25 cellular contexts compared by ENCODE assay signal in the genomic region with DNA sequence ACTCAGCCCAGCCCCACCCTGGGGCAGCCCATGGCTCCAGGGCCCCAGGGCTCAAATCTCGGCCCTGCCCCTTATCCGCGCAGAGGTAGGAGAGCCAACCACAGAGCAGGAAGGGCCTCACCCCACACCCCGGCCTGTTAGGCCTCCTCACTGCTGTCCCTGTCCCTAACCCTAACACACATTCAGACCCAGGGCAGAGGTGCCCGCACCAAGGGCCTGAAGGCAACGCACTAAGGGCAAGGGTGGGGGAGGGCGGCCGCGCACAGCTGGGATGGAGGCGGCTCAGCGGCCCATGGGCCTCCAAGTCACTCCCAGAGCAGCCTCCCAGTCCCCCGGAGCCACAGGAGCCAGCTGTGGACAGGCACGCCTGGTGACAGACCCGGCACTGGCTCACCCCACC. TPM values are rescaled to one million over a fixed set of nuclear protein-coding genes. Genes with fewer than 3 reads are reported as not detected.
DNase-seq lines count a peak whose midpoint lies in the region; ATAC-seq, FAIRE-seq and TF ChIP-seq lines count a peak whose summit lies in the region.
"Had no signal": no experiment of that assay in that cellular context is flagged by ENCODE, and none has a peak within 500 bp of the region (broad histone marks: within the 10 kb centered on the region; RNA-seq: fewer than 3 reads in every experiment).

No MANE protein-coding gene starts in this region.

- no peak overlapping the region for H4K91ac ChIP-seq in IMR-90 (ENCODE audit: insufficient read depth, low read depth, low read length)

- TF ChIP-seq RAD21 in IMR-90 (IDR thresholded peaks at IDR 0.05; ENCODE audit: low read length) = no peak

- FAIRE-seq in urothelium cell line (lab: Jason Lieb, UNC) = peak; percentile 30
- FAIRE-seq: GM12892, HepG2, RCC 7860 had no signal

- 97% methylated on average over 6 of the region's 14 CpGs; no CpG with 5 or more reads in 1 of the 2 experiments for WGBS in IMR-90 (ENCODE audit: extremely low coverage in 2 of 2, insufficient read length in 1 of 2), 2 experiments
- 92% methylated on average over 14 of the region's 14 CpGs for WGBS in ectodermal cell, 2 experiments
- 73 to 76% methylated on average over 3 to 7 of the region's 14 CpGs for WGBS in tibial nerve, 2 donors

- in situ Hi-C loops in IMR-90 (cut with MboI; ENCODE audit: low sequenced_read_pairs) = no loop called here

- CTCF ChIA-PET in IMR-90 (lab: Yijun Ruan, JAX) = no interaction called here

- no peak overlapping the region for H3K9ac ChIP-seq in IMR-90 (ENCODE audit: low read depth, low read length)
- H3K9ac ChIP-seq: BLaER1 had no signal

- H3K27me3 Mint-ChIP-seq in activated T-cell treated with anti-CD3 and anti-CD28 coated beads, Interleukin-2, amount 50 U/mL, for 24 hours = no peaks in the 10 kb centered on the region
- H3K27me3 Mint-ChIP-seq in activated T-cell treated with anti-CD3 and anti-CD28 coated beads, Interleukin-2, amount 50 U/mL, for 4 hours (ENCODE audit: low read depth) = no peaks in the 10 kb centered on the region
- H3K27me3 Mint-ChIP-seq: CD4-positive, alpha-beta memory T cell had no signal

- no peak overlapping the region for H3K4me3 ChIP-seq in IMR-90 (ENCODE audit: insufficient read depth, low read depth, low read length)
- H3K4me3 ChIP-seq in ectodermal cell (ENCODE audit: insufficient read depth, low read depth, low read length) = no peak overlapping the region
- H3K4me3 ChIP-seq in tibial nerve = no peak overlapping the region
- H3K4me3 ChIP-seq: BLaER1, GM23338, SJSA1 had no signal

- H3K9me3 Mint-ChIP-seq in activated T-cell treated with anti-CD3 and anti-CD28 coated beads, Interleukin-2, amount 50 U/mL, for 24 hours = no peaks in the 10 kb centered on the region
- no peaks in the 10 kb centered on the region for H3K9me3 Mint-ChIP-seq in activated T-cell treated with anti-CD3 and anti-CD28 coated beads, Interleukin-2, amount 50 U/mL, for 4 hours
- H3K9me3 Mint-ChIP-seq: GM23338 had no signal

- H3K9me3 ChIP-seq in IMR-90 (ENCODE audit: control insufficient read depth, insufficient read depth, low read length) (no peaks in the 10 kb centered on the region), ectodermal cell (ENCODE audit: control insufficient read depth, low read length) (no peaks in the 10 kb centered on the region), tibial nerve (no peaks in the 10 kb centered on the region)
- H3K9me3 ChIP-seq: BLaER1, SJSA1 had no signal

- H3K27me3 ChIP-seq in IMR-90 (ENCODE audit: control insufficient read depth, insufficient read depth, low read length) (no peaks in the 10 kb centered on the region), ectodermal cell (ENCODE audit: control insufficient read depth, insufficient read depth, low read length, poor library complexity, severe bottlenecking) (no peaks in the 10 kb centered on the region), tibial nerve (no peaks in the 10 kb centered on the region)
- H3K27me3 ChIP-seq: BLaER1, SJSA1 had no signal

- POLR2A ChIA-PET in IMR-90 (lab: Charles Lee; ENCODE audit: unreplicated experiment) = no interaction called here

- no peak overlapping the region for H3K4me3 Mint-ChIP-seq in activated T-cell treated with anti-CD3 and anti-CD28 coated beads, Interleukin-2, amount 50 U/mL, for 24 hours
- H3K4me3 Mint-ChIP-seq in activated T-cell treated with anti-CD3 and anti-CD28 coated beads, Interleukin-2, amount 50 U/mL, for 4 hours = no peak overlapping the region
- H3K4me3 Mint-ChIP-seq: CD4-positive, alpha-beta memory T cell; GM23338 had no signal

- no peaks in the 10 kb centered on the region for H4K20me1 ChIP-seq in IMR-90 (ENCODE audit: insufficient read depth, low read length)

- H3K56ac ChIP-seq in IMR-90 (ENCODE audit: extremely low read depth, insufficient read depth, low read length) = no peak overlapping the region

- no peak overlapping the region for H2BK20ac ChIP-seq in IMR-90 (ENCODE audit: low read depth, low read length)

- peaks cover under 1% of the 10 kb centered on the region; the same call in 1 of the 2 replicates for H3K9me1 ChIP-seq in IMR-90 (ENCODE audit: insufficient read depth, low read length)

- no peak overlapping the region for H4K8ac ChIP-seq in IMR-90 (ENCODE audit: low read depth in 2 of 2, low read length in 2 of 2)

- dilution Hi-C loops in IMR-90 (cut with HindIII; ENCODE audit: low sequenced_read_pairs, unreplicated experiment) = no loop called here

- H3K27ac ChIP-seq in IMR-90 (ENCODE audit: insufficient read depth, low read length) (no peak overlapping the region), ectodermal cell (ENCODE audit: insufficient read depth, low read depth, low read length, poor library complexity, severe bottlenecking) (peak overlapping the region; percentile 16), tibial nerve (peak overlapping the region in 2 of 4 donors; percentile 4 to 94)
- H3K27ac ChIP-seq: 22Rv1, BLaER1, SJSA1 had no signal

- H3K4me2 ChIP-seq in IMR-90 (ENCODE audit: low read depth, low read length) = no peak overlapping the region
- H3K4me2 ChIP-seq: BLaER1, GM23338 had no signal

- H4K5ac ChIP-seq in IMR-90 (ENCODE audit: low read depth, low read length) = no peak overlapping the region

- peaks cover 34% of the 10 kb centered on the region for H3K36me3 Mint-ChIP-seq in activated T-cell treated with anti-CD3 and anti-CD28 coated beads, Interleukin-2, amount 50 U/mL, for 24 hours (ENCODE audit: low read depth)
- H3K36me3 Mint-ChIP-seq in activated T-cell treated with anti-CD3 and anti-CD28 coated beads, Interleukin-2, amount 50 U/mL, for 4 hours (ENCODE audit: insufficient read depth) = no peaks in the 10 kb centered on the region
- H3K36me3 Mint-ChIP-seq: CD4-positive, alpha-beta memory T cell had no signal

- no peak overlapping the region for H2AK9ac ChIP-seq in IMR-90 (replicated peaks; ENCODE audit: low read depth, low read length, poor library complexity)

- no TSS peak for BruUV-seq in IMR-90 (replicated peaks; lab: Mats Ljungman, UMichigan)

- H3K4ac ChIP-seq in IMR-90 (ENCODE audit: low read depth, low read length) = no peak overlapping the region

- no peak overlapping the region for H2BK15ac ChIP-seq in IMR-90 (ENCODE audit: low read depth, low read length)

- no peak overlapping the region for H2AK5ac ChIP-seq in IMR-90 (ENCODE audit: low read depth, low read length)

- peak overlapping the region; percentile 61 for H2AFZ ChIP-seq in IMR-90 (replicated peaks; ENCODE audit: low read length, poor library complexity)
- H2AFZ ChIP-seq: GM23338 had no signal

- TF ChIP-seq POLR2A in IMR-90 (IDR thresholded peaks at IDR 0.05; ENCODE audit: low read depth, low read length) (no peak), tibial nerve (IDR thresholded peaks at IDR 0.05) (no peak)

- H3K27ac Mint-ChIP-seq in activated T-cell treated with anti-CD3 and anti-CD28 coated beads, Interleukin-2, amount 50 U/mL, for 24 hours = peak overlapping the region; percentile 33
- H3K27ac Mint-ChIP-seq: CD4-positive, alpha-beta memory T cell; GM23338 had no signal

- TF ChIP-seq CTCF in IMR-90 (conservative IDR thresholded peaks at IDR 0.05; ENCODE audit: low read depth, low read length) (no peak), tibial nerve (IDR thresholded peaks at IDR 0.05) (no peak)

- no peak overlapping the region for H3K18ac ChIP-seq in IMR-90 (ENCODE audit: low read depth, low read length)

- no peak overlapping the region for H2BK5ac ChIP-seq in IMR-90 (ENCODE audit: low read depth, low read length, poor library complexity, severe bottlenecking)

- no peak overlapping the region for H3K23ac ChIP-seq in IMR-90 (ENCODE audit: low read depth, low read length)

- TF ChIP-seq EP300 in tibial nerve (IDR thresholded peaks at IDR 0.05) = no peak

- H3K14ac ChIP-seq in IMR-90 (replicated peaks; ENCODE audit: low read depth, low read length) = no peak overlapping the region

- H3K4me1 Mint-ChIP-seq in activated T-cell treated with anti-CD3 and anti-CD28 coated beads, Interleukin-2, amount 50 U/mL, for 24 hours (ENCODE audit: low read depth) = peaks cover 3% of the 10 kb centered on the region
- no peaks in the 10 kb centered on the region for H3K4me1 Mint-ChIP-seq in activated T-cell treated with anti-CD3 and anti-CD28 coated beads, Interleukin-2, amount 50 U/mL, for 4 hours (ENCODE audit: low read depth)
- H3K4me1 Mint-ChIP-seq: GM23338 had no signal

- no peak overlapping the region for H2BK120ac ChIP-seq in IMR-90 (ENCODE audit: low read depth, low read length)

- H3K4me1 ChIP-seq in IMR-90 (ENCODE audit: control insufficient read depth, insufficient read depth, low read length) = peaks cover 6% of the 10 kb centered on the region
- peaks cover 14% of the 10 kb centered on the region for H3K4me1 ChIP-seq in ectodermal cell (ENCODE audit: control insufficient read depth, insufficient read depth, low read length)
- H3K4me1 ChIP-seq in tibial nerve = peaks cover 0 to 41% (median 21%) of the 10 kb centered on the region in 4 donors
- H3K4me1 ChIP-seq: BLaER1 had no signal

- DNase-seq in activated T-cell treated with anti-CD3 and anti-CD28 coated beads, Interleukin-2, amount 50 U/mL, for 24 hours = no peak
- no peak for DNase-seq in activated T-cell treated with anti-CD3 and anti-CD28 coated beads, Interleukin-2, amount 50 U/mL, for 4 hours
- DNase-seq in IMR-90 = no peak
- DNase-seq in urothelium cell line (ENCODE audit: low spot score) = no peak
- no peak for DNase-seq in OCI-M1 (lab: John Stamatoyannopoulos, UW)
- DNase-seq in tibial nerve (ENCODE audit: low spot score in 2 of 2) = no peak
- DNase-seq in NCI-H128 (lab: John Stamatoyannopoulos, UW; ENCODE audit: unreplicated experiment) = no peak
- DNase-seq: ACHN; CD4-positive, alpha-beta memory T cell; KG1; NCI-H1105; NCI-H2029 treated with DMSO at 0.1 percent for 48 hours; NCI-H226; NCI-H524; NCI-H774; NK-92 treated with Interleukin-12 subunit alpha and Interleukin-12 subunit beta, amount 100 ng/mL, for 24 hours had no signal

- ATAC-seq in activated T-cell treated with anti-CD3 and anti-CD28 coated beads, Interleukin-2, amount 50 U/mL, for 4 hours = no peak
- ATAC-seq in IMR-90 (ENCODE audit: low read depth) = no peak
- ATAC-seq: GM23338, HepG2, Right ventricle myocardium inferior had no signal

- intact Hi-C loops in IMR-90 (cut with micrococcal nuclease) = no loop called here

- H3K79me1 ChIP-seq in IMR-90 (ENCODE audit: low read depth in 1 of 2, low read length in 2 of 2) = no peaks in the 10 kb centered on the region

- H3K36me3 ChIP-seq in IMR-90 (ENCODE audit: control insufficient read depth, insufficient read depth, low read length) (peaks cover 40% of the 10 kb centered on the region; the same call in 1 of the 2 replicates), ectodermal cell (ENCODE audit: control insufficient read depth, insufficient read depth, low read length) (peaks cover 14% of the 10 kb centered on the region), tibial nerve (peaks cover 0 to 57% (median 21%) of the 10 kb centered on the region in 3 donors)

RNA-seq across cellular contexts. Expression of a gene that starts 9.6 kb away (rescaled TPM):
- total RNA-seq in activated T-cell treated with anti-CD3 and anti-CD28 coated beads, Interleukin-2, amount 50 U/mL, for 4 hours = 1 to 10 TPM; 1.3 to 2.7 (median 1.4) TPM
- total RNA-seq in IMR-90 (2012; rRNA removed) = 6.1 and 6.6 TPM in 2 replicates
- polyA plus RNA-seq in IMR-90 (2012; rRNA removed) = 34.1 and 37.2 TPM in 2 replicates
- 14.3 and 22.8 TPM in 2 replicates for polyA plus RNA-seq in IMR-90 (2012; cell fraction: cytosol; rRNA removed)
- 294 and 597 TPM in 2 replicates for polyA plus RNA-seq in IMR-90 (2012; cell fraction: nucleus; rRNA removed; ENCODE audit: low replicate concordance)
- polyA plus RNA-seq in ectodermal cell (2013, experiment 1 of 4) = 18.1 TPM
- polyA plus RNA-seq in ectodermal cell (2013, experiment 2 of 4) = 21.5 TPM
- polyA plus RNA-seq in ectodermal cell (2013, experiment 3 of 4) = 18.0 TPM
- polyA plus RNA-seq in ectodermal cell (2013, experiment 4 of 4) = 22.2 TPM
- total RNA-seq in tibial nerve = 100 to 1,000 TPM in 2 of 4 donors, 10 to 100 TPM in 2; 67.6 to 153 (median 104) TPM

RNA-seq across cellular contexts. Expression of a gene that starts 35.3 kb away (rescaled TPM):
- 100 to 1,000 TPM; 110 to 126 (median 119) TPM for total RNA-seq in activated T-cell treated with anti-CD3 and anti-CD28 coated beads, Interleukin-2, amount 50 U/mL, for 4 hours
- total RNA-seq in IMR-90 (2012; rRNA removed) (9.3 and 10.0 TPM in 2 replicates), tibial nerve (10 to 100 TPM; 45.7 to 81.6 (median 52.3) TPM)
- polyA plus RNA-seq in IMR-90 (2012; rRNA removed) = 40.1 and 47.1 TPM in 2 replicates
- 32.2 and 35.8 TPM in 2 replicates for polyA plus RNA-seq in IMR-90 (2012; cell fraction: cytosol; rRNA removed)
- polyA plus RNA-seq in IMR-90 (2012; cell fraction: nucleus; rRNA removed; ENCODE audit: low replicate concordance) = 80.3 and 296 TPM in 2 replicates
- polyA plus RNA-seq in ectodermal cell (2013, experiment 1 of 4) = 67.7 TPM
- polyA plus RNA-seq in ectodermal cell (2013, experiment 2 of 4) = 78.2 TPM
- 55.1 TPM for polyA plus RNA-seq in ectodermal cell (2013, experiment 3 of 4)
- polyA plus RNA-seq in ectodermal cell (2013, experiment 4 of 4) = 61.7 TPM
